In genomic region chrX:149962859-149963757, GRCh38 we compare ENCODE assay signal across 8 cellular contexts. TPM values are rescaled to one million over a fixed set of nuclear protein-coding genes. Genes with fewer than 3 reads are reported as not detected.
DNase-seq lines count a peak whose midpoint lies in the region; ATAC-seq and TF ChIP-seq lines count a peak whose summit lies in the region.

No MANE protein-coding gene starts in this region.

- no peak overlapping the region for H3K4me2 ChIP-seq in GM23248 (ENCODE audit: unreplicated experiment)

- H3K4me1 Mint-ChIP-seq in activated CD4-positive, alpha-beta T cell treated with anti-CD3 and anti-CD28 coated beads for 36 hours = peaks cover 4% of the 10 kb centered on the region

- in situ Hi-C loops in GM23248 (cut with MboI) = loop anchor here (25.0 kb wide), 4 partner anchors 399 to 749 kb away; partner anchors contain the start of gene MAMLD1

- peak; percentile 64 for TF ChIP-seq CTCF in fibroblast of pulmonary artery (IDR thresholded peaks at IDR 0.05; ENCODE audit: low read length, missing control alignments)

- no peaks in the 10 kb centered on the region for H3K79me2 ChIP-seq in GM23248 (ENCODE audit: insufficient read depth)

- no peaks in the 10 kb centered on the region for H3F3A ChIP-seq in GM23248 (ENCODE audit: insufficient read depth)

- 43 to 46% methylated on average over 9 of the region's 9 CpGs for WGBS in GM23248 (ENCODE audit: low coverage in 1 of 2, low lambda C conversion rate in 2 of 2, missing lambda C conversion rate in 2 of 2), 2 experiments

- H3K36me3 ChIP-seq in GM23248 (ENCODE audit: low read depth) = no peaks in the 10 kb centered on the region; the same call in 1 of the 2 replicates

- no peaks in the 10 kb centered on the region for H3K27me3 Mint-ChIP-seq in activated CD4-positive, alpha-beta T cell treated with anti-CD3 and anti-CD28 coated beads for 36 hours

- peak; percentile 44 for DNase-seq in activated CD4-positive, alpha-beta T cell treated with anti-CD3 and anti-CD28 coated beads for 36 hours
- no peak for DNase-seq in activated CD4-positive, alpha-beta T cell treated with anti-CD3 and anti-CD28 coated beads for 1 hour
- peak; percentile 80 for DNase-seq in GM23248
- DNase-seq in NCI-H146 treated with DMSO at 0.1 percent for 48 hours (lab: John Stamatoyannopoulos, UW; ENCODE audit: unreplicated experiment) = peak; percentile 13
- DNase-seq in activated CD4-positive, alpha-beta T cell treated with anti-CD3 and anti-CD28 coated beads, Interleukin-2, amount 50 U/mL, for 1 hour = peak; percentile 6
- peak; percentile 73 for DNase-seq in fibroblast of pulmonary artery (ENCODE audit: low read depth)
- peak; percentile 38 for DNase-seq in occipital lobe (lab: John Stamatoyannopoulos, UW)

- no peak overlapping the region for H3K4me3 Mint-ChIP-seq in activated CD4-positive, alpha-beta T cell treated with anti-CD3 and anti-CD28 coated beads for 36 hours

- no peak overlapping the region for H3K27ac Mint-ChIP-seq in activated CD4-positive, alpha-beta T cell treated with anti-CD3 and anti-CD28 coated beads for 36 hours

- intact Hi-C loops in activated CD4-positive, alpha-beta T cell treated with anti-CD3 and anti-CD28 coated beads for 36 hours (cut with DNase I, micrococcal nuclease) = loop anchor here (2.0 to 10.0 kb wide), 6 partner anchors 399 to 718 kb away; partner anchors contain the start of gene MAMLD1 (in 2 of the 2)

- H3K9me3 Mint-ChIP-seq in activated CD4-positive, alpha-beta T cell treated with anti-CD3 and anti-CD28 coated beads for 36 hours (ENCODE audit: low read depth) = no peaks in the 10 kb centered on the region

- no peaks in the 10 kb centered on the region for H4K20me1 ChIP-seq in GM23248 (ENCODE audit: insufficient read depth)

- H3K9ac ChIP-seq in GM23248 = no peak overlapping the region

- POLR2A ChIA-PET in activated CD4-positive, alpha-beta T cell treated with anti-CD3 and anti-CD28 coated beads for 36 hours (lab: Charles Lee) = no interaction called here

- CTCF ChIA-PET in activated CD4-positive, alpha-beta T cell treated with anti-CD3 and anti-CD28 coated beads for 36 hours (lab: Charles Lee) = interaction anchor here (0.6 kb wide), 2 partner anchors 486 to 935 kb away, joined by 3 to 5 read pairs; no protein-coding TSS in a partner anchor

- no peaks in the 10 kb centered on the region for H3K36me3 Mint-ChIP-seq in activated CD4-positive, alpha-beta T cell treated with anti-CD3 and anti-CD28 coated beads for 36 hours (ENCODE audit: low read depth)

- no peak overlapping the region for H2AFZ ChIP-seq in GM23248

- H3K27ac ChIP-seq in GM23248 = no peak overlapping the region

- 0 out of 2 replicates have a peak, but pooled peaks cover 4% of the 10 kb centered on the region for H3K4me1 ChIP-seq in GM23248 (ENCODE audit: insufficient read depth)

- no peaks in the 10 kb centered on the region for H3K9me2 ChIP-seq in GM23248 (ENCODE audit: insufficient read depth)

- no peaks in the 10 kb centered on the region for H3K27me3 ChIP-seq in GM23248 (replicated peaks; ENCODE audit: insufficient read depth)

- H3K4me3 ChIP-seq in GM23248 (no peak overlapping the region), fibroblast of pulmonary artery (replicated peaks; ENCODE audit: low read depth, low read length) (no peak overlapping the region)

- H3K9me3 ChIP-seq in GM23248 (ENCODE audit: low read depth) = no peaks in the 10 kb centered on the region

- peak; percentile 63 for ATAC-seq in activated CD4-positive, alpha-beta T cell treated with anti-CD3 and anti-CD28 coated beads for 36 hours
- no peak for ATAC-seq in GM18520 (IDR thresholded peaks at IDR 0.05; ENCODE audit: unreplicated experiment)

RNA-seq across cellular contexts. Expression of gene EOLA2, which starts 24.8 kb away (rescaled TPM):
- total RNA-seq in activated CD4-positive, alpha-beta T cell treated with anti-CD3 and anti-CD28 coated beads for 36 hours = 10 to 100 TPM; 11.5 to 27.7 TPM
- total RNA-seq in GM23248 (2014; rRNA removed; shearing (Covaris generic)) = 24.7 and 28.1 TPM in 2 replicates
- 45.2 and 48.2 TPM in 2 replicates for polyA plus RNA-seq in GM23248 (2016; fragmentation: Nextera tagmentation; extraction: Ambion mirVana)
- total RNA-seq in occipital lobe = 11.4 TPM

RNA-seq across cellular contexts. Expression of gene HSFX4, which starts 33.7 kb away (rescaled TPM):
- total RNA-seq in activated CD4-positive, alpha-beta T cell treated with anti-CD3 and anti-CD28 coated beads for 36 hours = not detected
- total RNA-seq in GM23248 (2014; rRNA removed; shearing (Covaris generic)) = not detected in 2 replicates
- polyA plus RNA-seq in GM23248 (2016; fragmentation: Nextera tagmentation; extraction: Ambion mirVana) = not detected in 2 replicates
- not detected for total RNA-seq in occipital lobe
